Comparison of ENCODE assay signal across 8 cellular contexts in the genomic region with DNA sequence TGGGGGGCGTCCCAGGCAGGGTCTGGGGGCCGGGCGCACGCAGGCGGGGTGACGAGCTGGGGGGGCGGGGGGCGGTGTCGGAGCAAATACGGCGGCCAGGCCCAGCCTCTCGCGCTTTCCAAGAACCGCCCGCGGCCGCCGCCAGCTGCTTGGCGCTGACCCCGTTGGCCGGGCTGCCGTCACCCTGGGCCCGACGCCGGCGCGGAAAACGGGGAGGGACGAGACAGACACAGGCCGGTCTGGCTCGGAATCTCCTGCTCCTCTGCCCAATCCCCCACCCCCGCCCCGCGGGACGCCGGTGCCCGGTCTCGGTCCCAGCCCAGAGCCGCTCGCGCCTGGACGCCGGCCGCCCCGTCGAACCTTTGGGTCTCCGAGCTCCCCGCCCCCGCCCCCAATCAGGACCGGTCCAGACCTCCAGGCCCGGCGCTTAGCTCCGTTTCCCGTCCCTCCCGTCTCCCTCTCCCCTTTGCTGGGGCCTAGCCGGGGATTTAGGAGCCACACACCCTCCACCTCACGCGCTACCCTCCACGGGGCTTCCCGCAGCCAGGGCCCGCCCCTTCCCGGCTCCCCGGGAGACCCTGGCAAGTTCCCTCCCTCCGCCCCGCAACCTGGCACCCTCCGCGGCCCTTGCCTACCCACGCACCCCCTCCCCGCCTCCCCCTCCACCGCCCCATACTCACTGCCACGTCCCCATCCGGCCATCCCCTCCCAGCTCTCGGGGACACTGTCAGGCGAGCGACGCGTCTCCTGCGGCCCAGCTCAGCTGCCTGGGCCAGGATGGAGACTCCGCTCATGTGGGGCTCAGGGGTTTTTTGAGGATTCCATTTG. TPM values are rescaled to one million over a fixed set of nuclear protein-coding genes. Genes with fewer than 3 reads are reported as not detected.
DNase-seq lines count a peak whose midpoint lies in the region; ATAC-seq and TF ChIP-seq lines count a peak whose summit lies in the region.

No MANE protein-coding gene starts in this region.

- no peak for TF ChIP-seq CTCF in heart right ventricle (IDR thresholded peaks at IDR 0.05)

- peak; percentile 91 for DNase-seq in H7
- peak; percentile 69 for DNase-seq in activated CD8-positive, alpha-beta memory T cell treated with anti-CD3 and anti-CD28 coated beads, Interleukin-2, amount 50 U/mL, for 48 hours
- DNase-seq in heart right ventricle = peak; percentile 76 to 77

- intact Hi-C loops in heart right ventricle (cut with DNase I) = no loop called here

- H3K27me3 ChIP-seq in H7 (ENCODE audit: control insufficient read depth, insufficient read depth, low read length) (peaks cover 21% of the 10 kb centered on the region), heart right ventricle (peaks cover 0 to 41% (median 15%) of the 10 kb centered on the region in 7 donors), rectal smooth muscle tissue (ENCODE audit: control insufficient read depth, insufficient read depth, low read length) (no peaks in the 10 kb centered on the region)

- peak; percentile 43 to 64 (median 60) for ATAC-seq in heart right ventricle
- ATAC-seq in GM21423 (IDR thresholded peaks at IDR 0.05; ENCODE audit: unreplicated experiment) = no peak
- ATAC-seq in HG02588 (IDR thresholded peaks at IDR 0.05; ENCODE audit: unreplicated experiment) = no peak
- ATAC-seq in GM19463 (IDR thresholded peaks at IDR 0.05; ENCODE audit: unreplicated experiment) = no peak
- no peak for ATAC-seq in GM21381 (IDR thresholded peaks at IDR 0.05; ENCODE audit: unreplicated experiment)

- no peak overlapping the region for H3K9ac ChIP-seq in rectal smooth muscle tissue (ENCODE audit: low read length)

- H3K36me3 ChIP-seq in H7 (replicated peaks; ENCODE audit: control insufficient read depth, insufficient read depth, low read length) (no peaks in the 10 kb centered on the region), heart right ventricle (peaks cover 0 to 34% (median 8%) of the 10 kb centered on the region in 9 donors), rectal smooth muscle tissue (ENCODE audit: control insufficient read depth, insufficient read depth, low read length) (peaks cover 3% of the 10 kb centered on the region)

- WGBS in heart right ventricle, 2 donors = 23 to 24% methylated on average over 55 to 79 of the region's 79 CpGs

- H3K27ac ChIP-seq in heart right ventricle (peak overlapping the region; percentile 52 to 92 (median 82)), rectal smooth muscle tissue (ENCODE audit: low read depth, low read length) (peak overlapping the region; percentile 58)

- no peaks in the 10 kb centered on the region for H3K9me3 ChIP-seq in heart right ventricle

- H3K4me1 ChIP-seq in heart right ventricle (peaks cover 0 to 21% (median 8%) of the 10 kb centered on the region in 9 donors), rectal smooth muscle tissue (ENCODE audit: control insufficient read depth, insufficient read depth, low read length) (no peaks in the 10 kb centered on the region)

- peak overlapping the region; percentile 42 for H3K4me3 ChIP-seq in H7 (ENCODE audit: insufficient read depth, low read depth, low read length)
- H3K4me3 ChIP-seq in heart right ventricle = peak overlapping the region in 9 of 10 donors; percentile 19 to 47 (median 45)
- peak overlapping the region; percentile 27 for H3K4me3 ChIP-seq in rectal smooth muscle tissue (ENCODE audit: low read length)

RNA-seq across cellular contexts. Expression of gene MMP23B, which starts 0.8 kb away (rescaled TPM):
- 11.9 and 15.7 TPM in 2 replicates for total RNA-seq in H7 (2014; rRNA removed; shearing (Covaris generic))
- total RNA-seq in heart right ventricle = 10 to 100 TPM; 21.5 to 87.0 (median 63.1) TPM
- 100 to 1,000 TPM in 1 of 2 donors, 10 to 100 TPM in 1; 14.2 to 113 TPM for polyA plus RNA-seq in heart right ventricle

RNA-seq across cellular contexts. Expression of gene MIB2, which starts 15.9 kb away (rescaled TPM):
- total RNA-seq in H7 (2014; rRNA removed; shearing (Covaris generic)) = 45.7 and 89.0 TPM in 2 replicates
- 100 to 1,000 TPM in 1 of 10 donors, 10 to 100 TPM in 9; 53.6 to 110 (median 74.7) TPM for total RNA-seq in heart right ventricle
- 100 to 1,000 TPM in 1 of 2 donors, 10 to 100 TPM in 1; 56.0 to 248 TPM for polyA plus RNA-seq in heart right ventricle

RNA-seq across cellular contexts. Expression of gene CDK11B, which starts 27.6 kb away (rescaled TPM):
- 12.0 and 16.8 TPM in 2 replicates for total RNA-seq in H7 (2014; rRNA removed; shearing (Covaris generic))
- total RNA-seq in heart right ventricle = 10 to 100 TPM; 20.9 to 30.4 (median 23.8) TPM
- polyA plus RNA-seq in heart right ventricle = 10 to 100 TPM; 31.4 to 34.1 TPM

RNA-seq across cellular contexts. Expression of gene FNDC10, which starts 31.2 kb away (rescaled TPM):
- total RNA-seq in H7 (2014; rRNA removed; shearing (Covaris generic)) = 25.6 and 32.7 TPM in 2 replicates
- total RNA-seq in heart right ventricle = 1 to 10 TPM in 8 of 10 donors, under 1 TPM in 2; 0.66 to 5.9 (median 2.3) TPM
- polyA plus RNA-seq in heart right ventricle = 1 to 10 TPM; 1.1 to 3.8 TPM

RNA-seq across cellular contexts. Expression of gene SSU72, which starts 56.5 kb away (rescaled TPM):
- total RNA-seq in H7 (2014; rRNA removed; shearing (Covaris generic)) = 80.7 and 94.3 TPM in 2 replicates
- total RNA-seq in heart right ventricle = 100 to 1,000 TPM in 4 of 10 donors, 10 to 100 TPM in 6; 73.8 to 138 (median 77.9) TPM
- polyA plus RNA-seq in heart right ventricle = 100 to 1,000 TPM in 1 of 2 donors, 10 to 100 TPM in 1; 96.3 to 122 TPM

Comparison
In these comparisons a context has a peak if more than half of its experiments do, and no peak if none do; other contexts are left out.
1. ATAC-seq: peak in heart right ventricle (8 of 8); none in GM21423 (single experiment), HG02588 (single experiment), GM19463 (single experiment) and GM21381 (single experiment).
2. Peak in every context shown above with its lines, with median percentiles within 50 percentile points of each other: DNase-seq and H3K4me3 ChIP-seq.